8 cellular contexts compared by ENCODE assay signal in genomic region chr6:18155273-18155863, GRCh38. TPM values are rescaled to one million over a fixed set of nuclear protein-coding genes. Genes with fewer than 3 reads are reported as not detected.
DNase-seq lines count a peak whose midpoint lies in the region; ATAC-seq and TF ChIP-seq lines count a peak whose summit lies in the region.

TSS of gene KDM1B (plus strand) at chr6:18155422. CDS start at chr6:18159896, 4,474 bp downstream.

- H2AFZ ChIP-seq in Karpas-422 (ENCODE audit: low read length): peak within 1 kb of the TSS; percentile 87

- H3K9ac ChIP-seq in ES-I3 (ENCODE audit: low read depth, low read length) (peak within 1 kb of the TSS; percentile 99), Karpas-422 (ENCODE audit: low read length) (peak within 1 kb of the TSS; percentile 99)

- ATAC-seq in GM21825 (IDR thresholded peaks at IDR 0.05; ENCODE audit: unreplicated experiment) (peak; percentile 90), RWPE2 (ENCODE audit: low read depth) (peak; percentile 87), gastroesophageal sphincter (peak; percentile 98), thoracic aorta (ENCODE audit: insufficient number of reproducible peaks, low FRiP score, low read depth) (peak; percentile 79)

- H3K36me3 ChIP-seq in ES-I3 (ENCODE audit: insufficient read depth, low read length): 0 out of 2 replicates have a peak, but pooled peaks cover 2% of the 10 kb centered on the region
- H3K36me3 ChIP-seq in Karpas-422 (ENCODE audit: insufficient read depth, low read length): peaks cover 11% of the 10 kb centered on the region; the same call in 1 of the 2 replicates
- no peaks in the 10 kb centered on the region for H3K36me3 ChIP-seq in RWPE2 (ENCODE audit: low read depth)
- peaks cover 0 to 7% of the 10 kb centered on the region in 2 donors for H3K36me3 ChIP-seq in gastroesophageal sphincter
- H3K36me3 ChIP-seq in neutrophil: peaks cover 14% of the 10 kb centered on the region
- H3K36me3 ChIP-seq in thoracic aorta: no peaks in the 10 kb centered on the region

- H3K27me3 ChIP-seq in Karpas-422 (ENCODE audit: low read length) (no peaks in the 10 kb centered on the region), RWPE2 (ENCODE audit: insufficient read depth, poor library complexity, severe bottlenecking) (no peaks in the 10 kb centered on the region), gastroesophageal sphincter (no peaks in the 10 kb centered on the region), neutrophil (no peaks in the 10 kb centered on the region), thoracic aorta (replicated peaks; ENCODE audit: insufficient read depth) (no peaks in the 10 kb centered on the region)

- H3K4me3 ChIP-seq in Karpas-422 (ENCODE audit: low read length): peak within 1 kb of the TSS; percentile 97
- H3K4me3 ChIP-seq in RWPE2 (ENCODE audit: severe bottlenecking): peak within 1 kb of the TSS; percentile 99
- peak within 1 kb of the TSS; percentile 68 to 98 for H3K4me3 ChIP-seq in gastroesophageal sphincter
- peak within 1 kb of the TSS; percentile 88 to 98 for H3K4me3 ChIP-seq in neutrophil (ENCODE audit: low read depth in 1 of 2, low read length in 1 of 2)
- H3K4me3 ChIP-seq in thoracic aorta: peak within 1 kb of the TSS; percentile 99

- no peaks in the 10 kb centered on the region for H3K9me2 ChIP-seq in Karpas-422 (replicated peaks; ENCODE audit: insufficient read depth, low read length)

- H3K27ac ChIP-seq in Karpas-422 (ENCODE audit: low read length) (peak within 1 kb of the TSS; percentile 91), RWPE2 (ENCODE audit: poor library complexity, severe bottlenecking) (peak within 1 kb of the TSS; percentile 49), gastroesophageal sphincter (peak within 1 kb of the TSS; percentile 78 to 91 (median 90)), neutrophil (peak within 1 kb of the TSS; percentile 99), thoracic aorta (peak within 1 kb of the TSS; percentile 76 to 83)

- WGBS in gastroesophageal sphincter (ENCODE audit: low coverage in 1 of 2), 2 donors: 0% methylated on average over 4 of the region's 67 CpGs; no CpG with 5 or more reads in 1 of the 2 donors

- no peaks in the 10 kb centered on the region for H4K20me1 ChIP-seq in Karpas-422 (ENCODE audit: insufficient read depth, low read depth, low read length)

- peaks cover 3% of the 10 kb centered on the region; the same call in 1 of the 2 replicates for H3K4me1 ChIP-seq in ES-I3 (ENCODE audit: insufficient read depth, low read length)
- H3K4me1 ChIP-seq in Karpas-422 (ENCODE audit: low read length): peaks cover 20% of the 10 kb centered on the region
- peaks cover 4% of the 10 kb centered on the region for H3K4me1 ChIP-seq in RWPE2 (ENCODE audit: insufficient read depth, poor library complexity, severe bottlenecking)
- H3K4me1 ChIP-seq in gastroesophageal sphincter: peaks cover 0 to 24% (median 4%) of the 10 kb centered on the region in 3 donors
- peaks cover 57 to 63% of the 10 kb centered on the region in 2 experiments for H3K4me1 ChIP-seq in neutrophil (ENCODE audit: control insufficient read depth in 1 of 2, insufficient read depth in 1 of 2, low read depth in 1 of 2, low read length in 1 of 2)
- H3K4me1 ChIP-seq in thoracic aorta (ENCODE audit: control insufficient read depth in 1 of 2, low read depth in 2 of 2): peaks cover 16 to 22% of the 10 kb centered on the region in 2 donors

- peak within 1 kb of the TSS; percentile 95 for H3K4me2 ChIP-seq in Karpas-422 (ENCODE audit: low read depth, low read length, poor library complexity, severe bottlenecking)

- no peak for TF ChIP-seq EP300 in gastroesophageal sphincter (IDR thresholded peaks at IDR 0.05)

- peak; percentile 77 to 87 for TF ChIP-seq POLR2A in gastroesophageal sphincter (IDR thresholded peaks at IDR 0.05)

- DNase-seq in Karpas-422: peak; percentile 99
- DNase-seq in RWPE2 (ENCODE audit: low spot score): peak; percentile 97
- peak in 3 of 4 experiments; percentile 96 to 98 (median 96) for DNase-seq in activated naive CD4-positive, alpha-beta T cell (lab: John Stamatoyannopoulos, UW)
- peak; percentile 95 for DNase-seq in thoracic aorta (ENCODE audit: low spot score)

- H3K9me3 ChIP-seq in ES-I3 (ENCODE audit: control insufficient read depth, insufficient read depth, low read length): no peaks in the 10 kb centered on the region
- no peaks in the 10 kb centered on the region for H3K9me3 ChIP-seq in Karpas-422 (ENCODE audit: low read length)
- no peaks in the 10 kb centered on the region for H3K9me3 ChIP-seq in RWPE2 (ENCODE audit: severe bottlenecking)
- no peaks in the 10 kb centered on the region for H3K9me3 ChIP-seq in gastroesophageal sphincter
- no peaks in the 10 kb centered on the region for H3K9me3 ChIP-seq in neutrophil
- no peaks in the 10 kb centered on the region for H3K9me3 ChIP-seq in thoracic aorta

- TF ChIP-seq CTCF in RWPE2 (IDR thresholded peaks at IDR 0.05; ENCODE audit: poor library complexity, severe bottlenecking) (no peak), gastroesophageal sphincter (IDR thresholded peaks at IDR 0.05) (peak in 1 of 4 experiments; percentile 14), neutrophil (IDR thresholded peaks at IDR 0.05) (peak; percentile 44), thoracic aorta (IDR thresholded peaks at IDR 0.05) (no peak)

- H3K79me2 ChIP-seq in Karpas-422 (ENCODE audit: low read length): peaks cover 9% of the 10 kb centered on the region

RNA-seq across cellular contexts. Expression of gene KDM1B, which starts in this region (rescaled TPM):
- total RNA-seq in Karpas-422 (2014; rRNA removed; shearing (Covaris generic); ENCODE audit: low replicate concordance): 47.2 and 50.9 TPM in 2 replicates
- total RNA-seq in gastroesophageal sphincter (10 to 100 TPM; 11.0 to 14.5 (median 12.7) TPM), thoracic aorta (10 to 100 TPM; 10.3 TPM)

Comparison
In these comparisons a context has a peak if more than half of its experiments do, and no peak if none do; other contexts are left out.
1. Peak in every context shown above with its lines: DNase-seq, ATAC-seq, H3K4me3 ChIP-seq and H3K27ac ChIP-seq.
2. H3K27ac ChIP-seq: peak in every context shown above with its lines; median percentile 99 in neutrophil; 91 in Karpas-422; 90 in gastroesophageal sphincter; 80 in thoracic aorta; 49 in RWPE2.